ENCODE assay signal across 8 cellular contexts in genomic region chr15:88624156-88624970, GRCh38. TPM values are rescaled to one million over a fixed set of nuclear protein-coding genes. Genes with fewer than 3 reads are reported as not detected.
DNase-seq lines count a peak whose midpoint lies in the region; ATAC-seq and TF ChIP-seq lines count a peak whose summit lies in the region.

No MANE protein-coding gene starts in this region.

- H3K4me1 Mint-ChIP-seq in activated T-helper 17 cell treated with anti-CD3 and anti-CD28 coated beads, Interleukin-2, amount 50 U/mL, for 72 hours = peaks cover 28% of the 10 kb centered on the region
- H3K4me1 Mint-ChIP-seq in glutamatergic neuron (ENCODE audit: low read depth, unreplicated experiment) = peaks cover 18% of the 10 kb centered on the region

- H3K9me3 Mint-ChIP-seq in activated T-helper 17 cell treated with anti-CD3 and anti-CD28 coated beads, Interleukin-2, amount 50 U/mL, for 72 hours = no peaks in the 10 kb centered on the region
- H3K9me3 Mint-ChIP-seq in glutamatergic neuron (ENCODE audit: unreplicated experiment) = no peaks in the 10 kb centered on the region

- H2AFZ ChIP-seq in ACC112 (ENCODE audit: low read length, unreplicated experiment) = no peak overlapping the region

- peaks cover 81% of the 10 kb centered on the region for H3K79me2 ChIP-seq in ACC112 (ENCODE audit: control insufficient read depth, insufficient read depth, low read length, unreplicated experiment)

- peaks cover 5% of the 10 kb centered on the region for H3K27me3 Mint-ChIP-seq in activated T-helper 17 cell treated with anti-CD3 and anti-CD28 coated beads, Interleukin-2, amount 50 U/mL, for 72 hours
- peaks cover 3% of the 10 kb centered on the region for H3K27me3 Mint-ChIP-seq in glutamatergic neuron (ENCODE audit: unreplicated experiment)

- peaks cover 81% of the 10 kb centered on the region for H3K36me3 Mint-ChIP-seq in activated T-helper 17 cell treated with anti-CD3 and anti-CD28 coated beads, Interleukin-2, amount 50 U/mL, for 72 hours (ENCODE audit: low read depth)
- peaks cover 4% of the 10 kb centered on the region for H3K36me3 Mint-ChIP-seq in glutamatergic neuron (ENCODE audit: unreplicated experiment)

- peaks cover 28% of the 10 kb centered on the region for H3K36me3 ChIP-seq in ACC112 (ENCODE audit: insufficient read depth, low read length)

- H3K4me3 Mint-ChIP-seq in activated T-helper 17 cell treated with anti-CD3 and anti-CD28 coated beads, Interleukin-2, amount 50 U/mL, for 72 hours = peak overlapping the region; percentile 87
- no peak overlapping the region for H3K4me3 Mint-ChIP-seq in glutamatergic neuron (ENCODE audit: unreplicated experiment)

- H3K27me3 ChIP-seq in ACC112 (ENCODE audit: insufficient read depth, low read length) = no peaks in the 10 kb centered on the region

- H3K4me1 ChIP-seq in ACC112 (ENCODE audit: control insufficient read depth, insufficient read depth, low read length, unreplicated experiment) = peaks cover 45% of the 10 kb centered on the region

- no peak for DNase-seq in glutamatergic neuron
- no peak for DNase-seq in sciatic nerve (ENCODE audit: low spot score)
- DNase-seq in HT-29 (ENCODE audit: low spot score) = no peak

- ATAC-seq in GM18868 (IDR thresholded peaks at IDR 0.05; ENCODE audit: unreplicated experiment) (peak; percentile 30), HG03571 (IDR thresholded peaks at IDR 0.05; ENCODE audit: unreplicated experiment) (peak; percentile 29), sciatic nerve (peak; percentile 72), GM19328 (IDR thresholded peaks at IDR 0.05; ENCODE audit: unreplicated experiment) (no peak)
- ATAC-seq in activated T-helper 17 cell treated with anti-CD3 and anti-CD28 coated beads, Interleukin-2, amount 50 U/mL, for 72 hours (replicated peaks) = peak; percentile 37

- TF ChIP-seq CTCF in glutamatergic neuron (IDR thresholded peaks at IDR 0.05; ENCODE audit: partially characterized antibody, unreplicated experiment) = peak; percentile 24

- peak overlapping the region; percentile 96; the same call in 1 of the 2 replicates for H3K27ac ChIP-seq in ACC112 (ENCODE audit: low read depth, low read length)

- peak overlapping the region; percentile 92 for H3K4me3 ChIP-seq in ACC112 (ENCODE audit: low read depth, low read length)

- H3K27ac Mint-ChIP-seq in activated T-helper 17 cell treated with anti-CD3 and anti-CD28 coated beads, Interleukin-2, amount 50 U/mL, for 72 hours = peak overlapping the region; percentile 89
- H3K27ac Mint-ChIP-seq in glutamatergic neuron (ENCODE audit: unreplicated experiment) = no peak overlapping the region

- intact Hi-C loops in sciatic nerve (cut with DNase I) = loop anchor here (10.0 kb wide), 1 partner anchor 210 kb away; no protein-coding TSS in a partner anchor

RNA-seq across cellular contexts. Expression of gene AEN, which starts 3.2 kb away (rescaled TPM):
- total RNA-seq in activated T-helper 17 cell treated with anti-CD3 and anti-CD28 coated beads, Interleukin-2, amount 50 U/mL, for 72 hours = 10 to 100 TPM; 43.6 to 53.8 TPM
- total RNA-seq in glutamatergic neuron (ENCODE audit: unreplicated experiment) (15.4 TPM), sciatic nerve (10.7 TPM)
- 170 and 177 TPM in 2 replicates for total RNA-seq in HT-29 (2014; rRNA removed; shearing (Covaris generic))

RNA-seq across cellular contexts. Expression of gene ISG20, which starts 14.5 kb away (rescaled TPM):
- total RNA-seq in activated T-helper 17 cell treated with anti-CD3 and anti-CD28 coated beads, Interleukin-2, amount 50 U/mL, for 72 hours = 10 to 100 TPM; 34.9 to 89.7 TPM
- total RNA-seq in glutamatergic neuron (ENCODE audit: unreplicated experiment) (1.1 TPM), sciatic nerve (20.2 TPM)
- total RNA-seq in HT-29 (2014; rRNA removed; shearing (Covaris generic)) = 59.0 and 60.2 TPM in 2 replicates

Comparison
In these comparisons a context has a peak if more than half of its experiments do, and no peak if none do; other contexts are left out.
1. RNA of gene ISG20, which starts 14.5 kb away (total RNA-seq): 34.9 to 89.7 TPM in activated T-helper 17 cell treated with anti-CD3 and anti-CD28 coated beads, Interleukin-2, amount 50 U/mL, for 72 hours, 59.0 to 60.2 TPM in HT-29 and 20.2 TPM in sciatic nerve (single experiment); 1.1 TPM in glutamatergic neuron (single experiment); every median in the first group is over 10 times any median in the second.